In the genomic region with DNA sequence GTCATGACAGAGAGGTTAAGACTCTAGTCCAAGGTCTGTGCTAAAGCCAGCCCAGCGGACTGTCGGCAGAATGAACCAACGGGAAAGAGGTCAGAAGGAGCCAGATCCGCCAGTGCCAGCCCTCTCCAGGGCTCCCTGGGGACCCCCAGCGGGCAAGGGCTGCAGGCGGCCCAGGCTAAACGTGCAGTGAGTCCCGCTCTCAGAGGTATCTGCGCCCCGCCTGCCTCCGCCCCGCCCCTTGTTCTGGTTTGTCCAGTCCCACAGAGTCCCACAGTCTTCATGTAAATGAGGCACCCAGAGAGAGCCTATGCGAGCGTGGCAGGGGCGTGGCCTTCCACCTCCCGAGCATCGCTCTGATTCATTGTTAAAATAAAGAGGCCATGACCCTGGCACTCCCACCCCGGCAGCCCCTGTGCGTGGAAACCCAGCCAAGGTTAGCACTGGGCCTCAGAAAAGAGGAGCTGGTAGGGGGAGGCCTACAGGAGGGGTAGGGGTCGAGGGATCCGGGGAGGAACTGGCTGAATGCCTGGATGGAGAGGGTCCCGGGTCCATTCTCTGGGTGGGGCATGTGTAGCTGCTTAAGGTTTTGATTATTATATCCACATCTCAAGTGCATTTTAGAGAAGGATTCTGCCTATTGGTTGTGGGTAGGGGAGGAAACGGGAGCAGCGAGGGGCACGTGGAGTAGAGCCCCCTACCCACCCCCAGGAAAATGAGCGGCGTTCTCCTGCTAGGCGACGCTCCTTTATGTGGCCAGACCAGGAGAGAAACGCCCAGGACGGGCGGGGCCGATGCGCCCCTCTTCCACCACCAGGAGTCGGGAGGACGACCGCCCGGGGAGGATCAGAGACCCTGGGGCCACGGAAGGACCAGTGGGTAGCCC, we compare ENCODE assay signal across 8 cellular contexts. TPM values are rescaled to one million over a fixed set of nuclear protein-coding genes. Genes with fewer than 3 reads are reported as not detected.
DNase-seq lines count a peak whose midpoint lies in the region; ATAC-seq, FAIRE-seq and TF ChIP-seq lines count a peak whose summit lies in the region.

A gene with protein sequence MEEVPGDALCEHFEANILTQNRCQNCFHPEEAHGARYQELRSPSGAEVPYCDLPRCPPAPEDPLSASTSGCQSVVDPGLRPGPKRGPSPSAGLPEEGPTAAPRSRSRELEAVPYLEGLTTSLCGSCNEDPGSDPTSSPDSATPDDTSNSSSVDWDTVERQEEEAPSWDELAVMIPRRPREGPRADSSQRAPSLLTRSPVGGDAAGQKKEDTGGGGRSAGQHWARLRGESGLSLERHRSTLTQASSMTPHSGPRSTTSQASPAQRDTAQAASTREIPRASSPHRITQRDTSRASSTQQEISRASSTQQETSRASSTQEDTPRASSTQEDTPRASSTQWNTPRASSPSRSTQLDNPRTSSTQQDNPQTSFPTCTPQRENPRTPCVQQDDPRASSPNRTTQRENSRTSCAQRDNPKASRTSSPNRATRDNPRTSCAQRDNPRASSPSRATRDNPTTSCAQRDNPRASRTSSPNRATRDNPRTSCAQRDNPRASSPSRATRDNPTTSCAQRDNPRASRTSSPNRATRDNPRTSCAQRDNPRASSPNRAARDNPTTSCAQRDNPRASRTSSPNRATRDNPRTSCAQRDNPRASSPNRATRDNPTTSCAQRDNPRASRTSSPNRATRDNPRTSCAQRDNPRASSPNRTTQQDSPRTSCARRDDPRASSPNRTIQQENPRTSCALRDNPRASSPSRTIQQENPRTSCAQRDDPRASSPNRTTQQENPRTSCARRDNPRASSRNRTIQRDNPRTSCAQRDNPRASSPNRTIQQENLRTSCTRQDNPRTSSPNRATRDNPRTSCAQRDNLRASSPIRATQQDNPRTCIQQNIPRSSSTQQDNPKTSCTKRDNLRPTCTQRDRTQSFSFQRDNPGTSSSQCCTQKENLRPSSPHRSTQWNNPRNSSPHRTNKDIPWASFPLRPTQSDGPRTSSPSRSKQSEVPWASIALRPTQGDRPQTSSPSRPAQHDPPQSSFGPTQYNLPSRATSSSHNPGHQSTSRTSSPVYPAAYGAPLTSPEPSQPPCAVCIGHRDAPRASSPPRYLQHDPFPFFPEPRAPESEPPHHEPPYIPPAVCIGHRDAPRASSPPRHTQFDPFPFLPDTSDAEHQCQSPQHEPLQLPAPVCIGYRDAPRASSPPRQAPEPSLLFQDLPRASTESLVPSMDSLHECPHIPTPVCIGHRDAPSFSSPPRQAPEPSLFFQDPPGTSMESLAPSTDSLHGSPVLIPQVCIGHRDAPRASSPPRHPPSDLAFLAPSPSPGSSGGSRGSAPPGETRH (N-terminal part only) (plus strand): TSS at position 392 of the 883 bp plus-strand sequence. CDS start 4,318 bp downstream, outside the sequence.

- TF ChIP-seq CTCF in AG04450 (IDR thresholded peaks at IDR 0.05; ENCODE audit: low read depth, low read length) (peak; percentile 66), Peyer's patch (IDR thresholded peaks at IDR 0.05) (peak in 3 of 6 experiments; percentile 53 to 59 (median 55))

- intact Hi-C loops in activated T-helper 1 cell treated with anti-CD3 and anti-CD28 coated beads, Interleukin-12 subunit alpha, Interleukin-12 subunit beta, Interleukin-2, Interleukin-4 antibody, amounts not matched to agents 30 ng/mL and 10 ng/mL and 1 ng/mL, durations not matched to agents 14 hours and 24 hours and 36 hours (cut with micrococcal nuclease), result loop anchor here (1.0 to 5.0 kb wide), 2 partner anchors 11 to 110 kb away; a partner anchor contains a TSS
- intact Hi-C loops in naive thymus-derived CD4-positive, alpha-beta T cell (cut with micrococcal nuclease), result loop anchor here in 1 of 2 donors (1.0 to 2.0 kb wide), 2 partner anchors 39 to 50 kb away; a partner anchor contains a TSS

- DNase-seq in AG04450 (ENCODE audit: low read depth, low spot score) (peak; percentile 78), GM19239 (ENCODE audit: insufficient read length, low spot score) (peak; percentile 87), HS-5 (ENCODE audit: low read depth) (peak; percentile 79), Peyer's patch (peak; percentile 71 to 96 (median 94)), fibroblast of gingiva (ENCODE audit: low read depth) (peak; percentile 91)
- DNase-seq in activated T-helper 1 cell treated with anti-CD3 and anti-CD28 coated beads, Interleukin-12 subunit alpha, Interleukin-12 subunit beta, Interleukin-2, Interleukin-4 antibody, amounts not matched to agents 30 ng/mL and 10 ng/mL and 1 ng/mL, durations not matched to agents 14 hours and 24 hours and 36 hours (ENCODE audit: low spot score), result peak; percentile 85
- peak; percentile 73 to 95 (median 81) for DNase-seq in naive thymus-derived CD4-positive, alpha-beta T cell
- peak; percentile 55 to 75 for DNase-seq in stimulated activated effector memory CD8-positive, alpha-beta T cell treated with anti-CD3 and anti-CD28 coated beads, Interleukin-12 subunit alpha, Interleukin-12 subunit beta, amount 100 ng/mL, for 72 hours (ENCODE audit: low spot score in 2 of 2)

- no peak for TF ChIP-seq POLR2A in Peyer's patch (IDR thresholded peaks at IDR 0.05)

- H3K4me3 ChIP-seq in AG04450 (ENCODE audit: low read depth, low read length), result peak within 1 kb of the TSS; percentile 48
- peak within 1 kb of the TSS in 1 of 4 donors; percentile 22 for H3K4me3 ChIP-seq in Peyer's patch
- no peak within 1 kb of the TSS for H3K4me3 ChIP-seq in naive thymus-derived CD4-positive, alpha-beta T cell (ENCODE audit: low read length)

- no peaks in the 10 kb centered on the region for H3K9me3 Mint-ChIP-seq in activated T-helper 1 cell treated with anti-CD3 and anti-CD28 coated beads, Interleukin-12 subunit alpha, Interleukin-12 subunit beta, Interleukin-2, Interleukin-4 antibody, amounts not matched to agents 30 ng/mL and 10 ng/mL and 1 ng/mL, durations not matched to agents 14 hours and 24 hours and 36 hours
- no peaks in the 10 kb centered on the region for H3K9me3 Mint-ChIP-seq in naive thymus-derived CD4-positive, alpha-beta T cell
- H3K9me3 Mint-ChIP-seq in stimulated activated effector memory CD8-positive, alpha-beta T cell treated with anti-CD3 and anti-CD28 coated beads, Interleukin-12 subunit alpha, Interleukin-12 subunit beta, amount 100 ng/mL, for 72 hours, result no peaks in the 10 kb centered on the region

- ATAC-seq in naive thymus-derived CD4-positive, alpha-beta T cell, result peak; percentile 100
- ATAC-seq in stimulated activated effector memory CD8-positive, alpha-beta T cell treated with anti-CD3 and anti-CD28 coated beads, Interleukin-12 subunit alpha, Interleukin-12 subunit beta, amount 100 ng/mL, for 72 hours, result peak; percentile 99

- H3K27ac Mint-ChIP-seq in activated T-helper 1 cell treated with anti-CD3 and anti-CD28 coated beads, Interleukin-12 subunit alpha, Interleukin-12 subunit beta, Interleukin-2, Interleukin-4 antibody, amounts not matched to agents 30 ng/mL and 10 ng/mL and 1 ng/mL, durations not matched to agents 14 hours and 24 hours and 36 hours, result peak within 1 kb of the TSS; percentile 58
- H3K27ac Mint-ChIP-seq in naive thymus-derived CD4-positive, alpha-beta T cell, result peak within 1 kb of the TSS in 5 of 9 donors; percentile 12 to 83 (median 59)
- H3K27ac Mint-ChIP-seq in stimulated activated effector memory CD8-positive, alpha-beta T cell treated with anti-CD3 and anti-CD28 coated beads, Interleukin-12 subunit alpha, Interleukin-12 subunit beta, amount 100 ng/mL, for 72 hours, result peak within 1 kb of the TSS; percentile 76

- H3K27me3 Mint-ChIP-seq in activated T-helper 1 cell treated with anti-CD3 and anti-CD28 coated beads, Interleukin-12 subunit alpha, Interleukin-12 subunit beta, Interleukin-2, Interleukin-4 antibody, amounts not matched to agents 30 ng/mL and 10 ng/mL and 1 ng/mL, durations not matched to agents 14 hours and 24 hours and 36 hours (ENCODE audit: insufficient read depth), result no peaks in the 10 kb centered on the region
- H3K27me3 Mint-ChIP-seq in naive thymus-derived CD4-positive, alpha-beta T cell, result no peaks in the 10 kb centered on the region

- FAIRE-seq in GM19239 (lab: Jason Lieb, UNC), result peak; percentile 90

- peak within 1 kb of the TSS; percentile 65 for H3K4me3 Mint-ChIP-seq in activated T-helper 1 cell treated with anti-CD3 and anti-CD28 coated beads, Interleukin-12 subunit alpha, Interleukin-12 subunit beta, Interleukin-2, Interleukin-4 antibody, amounts not matched to agents 30 ng/mL and 10 ng/mL and 1 ng/mL, durations not matched to agents 14 hours and 24 hours and 36 hours
- H3K4me3 Mint-ChIP-seq in naive thymus-derived CD4-positive, alpha-beta T cell, result peak within 1 kb of the TSS in 9 of 10 donors; percentile 36 to 73 (median 69)
- H3K4me3 Mint-ChIP-seq in stimulated activated effector memory CD8-positive, alpha-beta T cell treated with anti-CD3 and anti-CD28 coated beads, Interleukin-12 subunit alpha, Interleukin-12 subunit beta, amount 100 ng/mL, for 72 hours, result peak within 1 kb of the TSS; percentile 80

- POLR2A ChIA-PET in AG04450 (lab: Yijun Ruan, JAX), result interaction anchor here (0.6 to 1.0 kb wide), 3 partner anchors 17 to 111 kb away, joined by 3 read pairs; a partner anchor contains a TSS
- POLR2A ChIA-PET in naive thymus-derived CD4-positive, alpha-beta T cell (lab: Charles Lee), result interaction anchor here (0.8 kb wide), 1 partner anchor 38 kb away, joined by 3 read pairs; a partner anchor contains a TSS

- H3K27ac ChIP-seq in AG04450 (ENCODE audit: low read depth, low read length) (no peak within 1 kb of the TSS), Peyer's patch (peak within 1 kb of the TSS in 1 of 4 donors; percentile 23)
- no peak within 1 kb of the TSS for H3K27ac ChIP-seq in naive thymus-derived CD4-positive, alpha-beta T cell (ENCODE audit: low read depth, low read length)

- peaks cover 0 to 13% (median 0%) of the 10 kb centered on the region in 4 donors for H3K4me1 ChIP-seq in Peyer's patch
- peaks cover 0 to 14% of the 10 kb centered on the region in 2 donors for H3K4me1 ChIP-seq in naive thymus-derived CD4-positive, alpha-beta T cell (ENCODE audit: control insufficient read depth in 2 of 2, insufficient read depth in 2 of 2, low read length in 2 of 2)

- peaks cover 20% of the 10 kb centered on the region for H3K36me3 Mint-ChIP-seq in activated T-helper 1 cell treated with anti-CD3 and anti-CD28 coated beads, Interleukin-12 subunit alpha, Interleukin-12 subunit beta, Interleukin-2, Interleukin-4 antibody, amounts not matched to agents 30 ng/mL and 10 ng/mL and 1 ng/mL, durations not matched to agents 14 hours and 24 hours and 36 hours (ENCODE audit: low read depth)
- peaks cover 4 to 21% (median 6%) of the 10 kb centered on the region in 5 donors for H3K36me3 Mint-ChIP-seq in naive thymus-derived CD4-positive, alpha-beta T cell
- peaks cover 52% of the 10 kb centered on the region for H3K36me3 Mint-ChIP-seq in stimulated activated effector memory CD8-positive, alpha-beta T cell treated with anti-CD3 and anti-CD28 coated beads, Interleukin-12 subunit alpha, Interleukin-12 subunit beta, amount 100 ng/mL, for 72 hours

- H3K4me1 Mint-ChIP-seq in activated T-helper 1 cell treated with anti-CD3 and anti-CD28 coated beads, Interleukin-12 subunit alpha, Interleukin-12 subunit beta, Interleukin-2, Interleukin-4 antibody, amounts not matched to agents 30 ng/mL and 10 ng/mL and 1 ng/mL, durations not matched to agents 14 hours and 24 hours and 36 hours (ENCODE audit: low read depth), result peaks cover 16% of the 10 kb centered on the region
- H3K4me1 Mint-ChIP-seq in naive thymus-derived CD4-positive, alpha-beta T cell, result peaks cover 12 to 23% (median 15%) of the 10 kb centered on the region in 7 donors
- H3K4me1 Mint-ChIP-seq in stimulated activated effector memory CD8-positive, alpha-beta T cell treated with anti-CD3 and anti-CD28 coated beads, Interleukin-12 subunit alpha, Interleukin-12 subunit beta, amount 100 ng/mL, for 72 hours, result peaks cover 19% of the 10 kb centered on the region

- H3K36me3 ChIP-seq in Peyer's patch, result peaks cover 0 to 30% (median 0%) of the 10 kb centered on the region in 3 donors
- H3K36me3 ChIP-seq in naive thymus-derived CD4-positive, alpha-beta T cell (ENCODE audit: control insufficient read depth in 2 of 3, insufficient read depth in 3 of 3, low read length in 3 of 3), result peaks cover 0 to 24% (median 0%) of the 10 kb centered on the region in 3 experiments

- CTCF ChIA-PET in AG04450 (lab: Charles Lee), result interaction anchor here (0.5 to 1.7 kb wide), 8 partner anchors 14 to 132 kb away, joined by 3 to 22 read pairs (median 5); no protein-coding TSS in a partner anchor
- CTCF ChIA-PET in naive thymus-derived CD4-positive, alpha-beta T cell (lab: Charles Lee), result interaction anchor here (0.6 to 1.4 kb wide), 3 partner anchors 54 to 714 kb away, joined by 3 to 5 read pairs (median 4); no protein-coding TSS in a partner anchor

- H3K27me3 ChIP-seq in AG04450 (ENCODE audit: control insufficient read depth, insufficient read depth, low read length) (no peaks in the 10 kb centered on the region), Peyer's patch (no peaks in the 10 kb centered on the region)
- no peaks in the 10 kb centered on the region for H3K27me3 ChIP-seq in naive thymus-derived CD4-positive, alpha-beta T cell (ENCODE audit: control insufficient read depth in 2 of 2, insufficient read depth in 2 of 2, low read length in 2 of 2)

- H3K9me3 ChIP-seq in AG04450 (ENCODE audit: control insufficient read depth, insufficient read depth, low read length) (no peaks in the 10 kb centered on the region), Peyer's patch (no peaks in the 10 kb centered on the region)
- no peaks in the 10 kb centered on the region for H3K9me3 ChIP-seq in naive thymus-derived CD4-positive, alpha-beta T cell (ENCODE audit: control insufficient read depth in 2 of 3, low read length in 3 of 3)

RNA-seq across cellular contexts. Expression of the gene that starts here (rescaled TPM):
- 37.0 and 76.4 TPM in 2 replicates for polyA plus RNA-seq in AG04450 (2011; rRNA removed)
- 78.8 and 114 TPM in 2 replicates for polyA minus RNA-seq in AG04450 (2011; rRNA and poly(A)+ RNA removed)
- 10 to 100 TPM; 54.6 to 89.1 (median 83.6) TPM for total RNA-seq in Peyer's patch
- total RNA-seq in activated T-helper 1 cell treated with anti-CD3 and anti-CD28 coated beads, Interleukin-12 subunit alpha, Interleukin-12 subunit beta, Interleukin-2, Interleukin-4 antibody, amounts not matched to agents 30 ng/mL and 10 ng/mL and 1 ng/mL, durations not matched to agents 14 hours and 24 hours and 36 hours, result 32.7 and 32.9 TPM in 2 replicates
- 10 to 100 TPM; 15.0 to 43.0 (median 25.7) TPM for total RNA-seq in naive thymus-derived CD4-positive, alpha-beta T cell
- 10 to 100 TPM in 1 of 2 donors, 1 to 10 TPM in 1; 6.7 to 15.4 TPM for polyA plus RNA-seq in naive thymus-derived CD4-positive, alpha-beta T cell
